Comparison of ENCODE assay signal across 21 cellular contexts in genomic region chr11:102800774-102801173, GRCh38. TPM values are rescaled to one million over a fixed set of nuclear protein-coding genes. Genes with fewer than 3 reads are reported as not detected.
"Had no signal": no experiment of that assay in that cellular context is flagged by ENCODE, and none has a peak within 500 bp of the region (broad histone marks: within the 10 kb centered on the region; RNA-seq: fewer than 3 reads in every experiment).

No MANE protein-coding gene starts in this region.

- H3K27me3 ChIP-seq: adrenal gland, body of pancreas, upper lobe of right lung had no signal

- H3K4me3 ChIP-seq: adrenal gland, body of pancreas, lung, pancreas, upper lobe of right lung had no signal

- ATAC-seq: activated CD8-positive, alpha-beta memory T cell treated with anti-CD3 and anti-CD28 coated beads, Interleukin-2, amount 10 ng/mL, durations not matched to agents 7 days and 5 days; body of pancreas; left colon; pancreas; SK-N-SH treated with all-trans-retinoic acid at 6 μM for 48 hours; upper lobe of right lung had no signal

- H3K4me1 ChIP-seq: adrenal gland, body of pancreas, pancreas, upper lobe of right lung had no signal

- H3K27ac ChIP-seq: adrenal gland, body of pancreas, pancreas, upper lobe of right lung, VCaP had no signal

- H3K36me3 ChIP-seq: adrenal gland, pancreas, upper lobe of right lung had no signal

- DNase-seq: activated CD4-positive, alpha-beta T cell treated with anti-CD3 and anti-CD28 coated beads for 1 hour; activated CD4-positive, alpha-beta T cell treated with anti-CD3 and anti-CD28 coated beads, Interleukin-2, amount 50 U/mL, for 48 hours; activated CD8-positive, alpha-beta memory T cell treated with anti-CD3 and anti-CD28 coated beads, Interleukin-2, amount 10 ng/mL, durations not matched to agents 7 days and 5 days; activated naive CD4-positive, alpha-beta T cell treated with anti-CD3 and anti-CD28 coated beads, Interleukin-2, amount 10 ng/mL, durations not matched to agents 7 days and 5 days; activated T-cell treated with anti-CD3 and anti-CD28 coated beads, Interleukin-2, amount 50 U/mL, for 1 hour; adrenal gland; body of pancreas; cortex of kidney; effector CD4-positive, alpha-beta T cell; left colon; midbrain; naive B cell; pancreas; stimulated activated CD4-positive, alpha-beta T cell treated with anti-CD3 and anti-CD28 coated beads, Interleukin-2, amount 100 ng/mL, for 48 hours; stimulated activated naive CD4-positive, alpha-beta T cell; T-helper 1 cell; upper lobe of right lung had no signal

- H3K9me3 ChIP-seq: adrenal gland, body of pancreas, pancreas, upper lobe of right lung had no signal

RNA-seq across cellular contexts. Expression of gene MMP1, which starts 2.8 kb away (rescaled TPM):
- total RNA-seq: activated CD8-positive, alpha-beta memory T cell treated with anti-CD3 and anti-CD28 coated beads, Interleukin-2, amount 10 ng/mL, durations not matched to agents 7 days and 5 days; adrenal gland; temporal lobe had no signal

RNA-seq across cellular contexts. Expression of gene MMP10, which starts 20.3 kb away (rescaled TPM):
- total RNA-seq: adrenal gland, body of pancreas, temporal lobe had no signal
- polyA plus RNA-seq: adrenal gland had no signal

RNA-seq across cellular contexts. Expression of gene MMP3, which starts 42.6 kb away (rescaled TPM):
- total RNA-seq: activated CD8-positive, alpha-beta memory T cell treated with anti-CD3 and anti-CD28 coated beads, Interleukin-2, amount 10 ng/mL, durations not matched to agents 7 days and 5 days; temporal lobe; upper lobe of right lung had no signal
- polyA plus RNA-seq: adrenal gland had no signal
